1 cellular context compared by ENCODE assay signal in genomic region chr9:121074370-121075250, GRCh38.
TF ChIP-seq lines count a peak whose summit lies in the region.

TSS of gene CNTRL (plus strand) at chr9:121074955. CDS start at chr9:121088327, 13,372 bp downstream.

TF ChIP-seq in HEK293, 187 proteins besides CTCF, POLR2A, EP300 and RAD21 (continued from another document and continues in another):
- TF ChIP-seq REST (tag by site-specific recombination; IDR thresholded peaks at IDR 0.05) (no peak), ZNF132 (tag by site-specific recombination; IDR thresholded peaks at IDR 0.05; ENCODE audit: borderline replicate concordance) (no peak), ZNF202 (tag by site-specific recombination; IDR thresholded peaks at IDR 0.05; ENCODE audit: borderline replicate concordance) (no peak), ZNF366 (tag by site-specific recombination; conservative IDR thresholded peaks at IDR 0.05) (no peak), ZNF169 (tag by site-specific recombination; IDR thresholded peaks at IDR 0.05) (no peak), ZBTB26 (tag by site-specific recombination; optimal IDR thresholded peaks at IDR 0.05) (peak; percentile 96), ZBTB7A (tag by site-specific recombination; IDR thresholded peaks at IDR 0.05; ENCODE audit: low read depth) (no peak), ZNF449 (tag by site-specific recombination; IDR thresholded peaks at IDR 0.05) (no peak), ZNF10 (tag by site-specific recombination; IDR thresholded peaks at IDR 0.05) (peak; percentile 32; the same call in 1 of the 2 replicates), ZNF311 (tag by site-specific recombination; IDR thresholded peaks at IDR 0.05; ENCODE audit: borderline replicate concordance) (no peak), ZNF133 (tag by site-specific recombination; IDR thresholded peaks at IDR 0.05) (no peak), ZNF274 (IDR thresholded peaks at IDR 0.05; ENCODE audit: low read length) (no peak), ZNF274 (tag by site-specific recombination; IDR thresholded peaks at IDR 0.05; ENCODE audit: borderline replicate concordance) (no peak), ZNF571 (tag by site-specific recombination; IDR thresholded peaks at IDR 0.05) (no peak), ZNF184 (tag by site-specific recombination; IDR thresholded peaks at IDR 0.05) (no peak; the same call in 1 of the 2 replicates), ZNF175 (tag by site-specific recombination; IDR thresholded peaks at IDR 0.05) (no peak), KLF9 (tag by site-specific recombination; IDR thresholded peaks at IDR 0.05; ENCODE audit: low read depth) (peak; percentile 96), ZNF112 (tag by site-specific recombination; IDR thresholded peaks at IDR 0.05) (no peak), ZNF561 (tag by site-specific recombination; IDR thresholded peaks at IDR 0.05; ENCODE audit: borderline replicate concordance) (peak; percentile 57; the same call in 1 of the 2 replicates), ZNF654 (tag by site-specific recombination; IDR thresholded peaks at IDR 0.05; ENCODE audit: low read depth) (no peak), ZXDB (tag by site-specific recombination; IDR thresholded peaks at IDR 0.05) (peak; percentile 95), ZSCAN16 (tag by site-specific recombination; IDR thresholded peaks at IDR 0.05) (no peak), BCL11A (tag by site-specific recombination; IDR thresholded peaks at IDR 0.05; ENCODE audit: low read depth) (no peak), ZNF645 (tag by site-specific recombination; IDR thresholded peaks at IDR 0.05) (no peak), ZNF626 (tag by site-specific recombination; IDR thresholded peaks at IDR 0.05) (no peak), ZBTB17 (tag by site-specific recombination; IDR thresholded peaks at IDR 0.05) (peak; percentile 93), ZNF473 (tag by site-specific recombination; IDR thresholded peaks at IDR 0.05) (no peak), KLF8 (tag by site-specific recombination; IDR thresholded peaks at IDR 0.05) (peak; percentile 99; the same call in 1 of the 2 replicates), ZNF529 (tag by site-specific recombination; IDR thresholded peaks at IDR 0.05; ENCODE audit: insufficient replicate concordance) (no peak), ZNF362 (tag by site-specific recombination; IDR thresholded peaks at IDR 0.05) (no peak), TSHZ1 (tag by site-specific recombination; IDR thresholded peaks at IDR 0.05; ENCODE audit: borderline replicate concordance) (0 out of 2 replicates have a peak, but pooled peaks have one; percentile 16), ZNF292 (tag by site-specific recombination; IDR thresholded peaks at IDR 0.05; ENCODE audit: borderline replicate concordance, low read depth) (no peak), MEIS1 (CRISPR knock-in tag; IDR thresholded peaks at IDR 0.05; ENCODE audit: borderline replicate concordance) (no peak), ZNF623 (tag by site-specific recombination; IDR thresholded peaks at IDR 0.05) (no peak), ZBTB21 (tag by site-specific recombination; IDR thresholded peaks at IDR 0.05) (no peak), WT1 (tag by site-specific recombination; IDR thresholded peaks at IDR 0.05) (peak; percentile 63), TRIM28 (IDR thresholded peaks at IDR 0.05; ENCODE audit: borderline replicate concordance, low read length) (no peak; the same call in 1 of the 2 replicates), ZNF341 (tag by site-specific recombination; IDR thresholded peaks at IDR 0.05; ENCODE audit: low read depth) (no peak; the same call in 1 of the 2 replicates), HOXC10 (CRISPR knock-in tag; IDR thresholded peaks at IDR 0.05) (no peak), MZF1 (tag by site-specific recombination; IDR thresholded peaks at IDR 0.05; ENCODE audit: borderline replicate concordance) (no peak), KLF10 (tag by site-specific recombination; IDR thresholded peaks at IDR 0.05) (peak; percentile 86; the same call in 1 of the 2 replicates), PRDM6 (tag by site-specific recombination; IDR thresholded peaks at IDR 0.05) (no peak), GLI2 (tag by site-specific recombination; IDR thresholded peaks at IDR 0.05; ENCODE audit: borderline replicate concordance, low read depth) (no peak), ZNF239 (tag by site-specific recombination; IDR thresholded peaks at IDR 0.05) (no peak), SP2 (tag by site-specific recombination; IDR thresholded peaks at IDR 0.05) (peak; percentile 96), ZNF624 (tag by site-specific recombination; IDR thresholded peaks at IDR 0.05) (no peak), ZNF548 (tag by site-specific recombination; IDR thresholded peaks at IDR 0.05) (no peak; the same call in 1 of the 2 replicates), GLIS2 (tag by site-specific recombination; IDR thresholded peaks at IDR 0.05) (peak; percentile 73), ZNF121 (tag by site-specific recombination; IDR thresholded peaks at IDR 0.05) (no peak; the same call in 1 of the 2 replicates), OSR2 (tag by site-specific recombination; IDR thresholded peaks at IDR 0.05) (no peak; the same call in 1 of the 2 replicates), ZNF398 (tag by site-specific recombination; IDR thresholded peaks at IDR 0.05) (no peak)
